In the genomic region with DNA sequence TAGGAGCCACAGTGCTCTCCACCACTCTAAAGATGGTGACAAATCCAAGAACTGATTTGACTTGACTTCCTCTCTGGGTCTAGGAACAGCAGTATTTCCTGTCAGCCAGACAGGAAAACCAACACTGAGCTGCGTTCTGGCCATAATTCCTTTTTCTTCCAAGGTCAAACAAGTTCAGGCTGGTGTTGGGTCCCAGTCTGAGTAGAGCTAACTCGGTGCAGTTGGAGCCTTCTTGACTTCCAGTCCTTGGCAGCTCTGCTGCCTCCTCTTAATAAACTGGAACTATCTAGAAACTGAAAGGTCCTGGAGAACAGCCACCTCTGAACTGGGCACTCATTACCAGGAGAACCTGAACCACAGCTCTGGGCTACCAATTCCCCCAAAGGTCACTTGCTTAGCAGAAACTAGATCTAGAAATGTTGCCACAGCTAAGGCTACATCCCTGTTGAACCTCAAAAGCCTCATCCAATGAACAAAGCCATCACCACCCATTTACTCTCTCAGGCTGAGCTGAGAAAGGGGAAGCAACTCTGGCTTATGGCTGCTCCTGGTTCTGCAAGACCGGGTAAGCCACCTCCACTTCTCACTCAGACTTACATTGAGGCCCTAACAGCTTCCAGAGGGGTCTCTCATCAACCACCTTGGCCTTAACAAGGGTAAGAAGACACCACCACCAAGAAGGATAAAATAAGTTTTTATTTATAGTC, we compare ENCODE assay signal across 11 cellular contexts. TPM values are rescaled to one million over a fixed set of nuclear protein-coding genes. Genes with fewer than 3 reads are reported as not detected.
DNase-seq lines count a peak whose midpoint lies in the region; ATAC-seq and TF ChIP-seq lines count a peak whose summit lies in the region.
"Had no signal": no experiment of that assay in that cellular context is flagged by ENCODE, and none has a peak within 500 bp of the region (broad histone marks: within the 10 kb centered on the region; RNA-seq: fewer than 3 reads in every experiment).

No MANE protein-coding gene starts in this region.

- DNase-seq in stimulated activated naive CD8-positive, alpha-beta T cell treated with anti-CD3 and anti-CD28 coated beads, Interleukin-15, Interleukin-2, amounts not matched to agents 100 U/mL and 50 U/mL, for 24 hours: no peak
- DNase-seq in caudate nucleus (lab: John Stamatoyannopoulos, UW) (no peak), lower lobe of right lung (no peak), vagina (ENCODE audit: extremely low spot score in 2 of 2) (no peak), NCI-H146 treated with DMSO at 0.1 percent for 48 hours (lab: John Stamatoyannopoulos, UW; ENCODE audit: unreplicated experiment) (no peak), erythroblast (lab: John Stamatoyannopoulos, UW) (no peak)
- DNase-seq in stimulated activated naive CD4-positive, alpha-beta T cell (lab: John Stamatoyannopoulos, UW): no peak
- DNase-seq: NCI-H69; stimulated activated CD4-positive, alpha-beta T cell treated with anti-CD3 and anti-CD28 coated beads, Interleukin-12 subunit alpha, Interleukin-12 subunit beta, amount 100 ng/mL, for 4 hours had no signal

- ATAC-seq in stimulated activated naive CD8-positive, alpha-beta T cell treated with anti-CD3 and anti-CD28 coated beads, Interleukin-15, Interleukin-2, amounts not matched to agents 100 U/mL and 50 U/mL, for 24 hours: no peak
- ATAC-seq in lower lobe of right lung: peak in 1 of 2 donors; percentile 23

- H3K27ac ChIP-seq in caudate nucleus (ENCODE audit: low read depth, low read length) (peak overlapping the region; percentile 24), lower lobe of right lung (peak overlapping the region; percentile 16), vagina (peak overlapping the region; percentile 24)

- H3K36me3 ChIP-seq in lower lobe of right lung (peaks cover 69% of the 10 kb centered on the region), vagina (peaks cover 0 to 44% of the 10 kb centered on the region in 2 donors)

- no peaks in the 10 kb centered on the region for H3K9me3 Mint-ChIP-seq in stimulated activated naive CD8-positive, alpha-beta T cell treated with anti-CD3 and anti-CD28 coated beads, Interleukin-15, Interleukin-2, amounts not matched to agents 100 ng/mL and 50 ng/mL, for 24 hours
- H3K9me3 Mint-ChIP-seq: T-helper 2 cell treated with Interferon-gamma antibody and Interleukin-4, amounts not matched to agents 5 μg/mL and 100 μg/mL, for 36 hours had no signal

- intact Hi-C loops in lower lobe of right lung (cut with DNase I): no loop called here
- intact Hi-C loops in vagina (cut with DNase I): no loop called here

- H3K27me3 Mint-ChIP-seq in stimulated activated naive CD8-positive, alpha-beta T cell treated with anti-CD3 and anti-CD28 coated beads, Interleukin-15, Interleukin-2, amounts not matched to agents 100 ng/mL and 50 ng/mL, for 24 hours: no peaks in the 10 kb centered on the region

- H3K4me1 Mint-ChIP-seq in stimulated activated naive CD8-positive, alpha-beta T cell treated with anti-CD3 and anti-CD28 coated beads, Interleukin-15, Interleukin-2, amounts not matched to agents 100 ng/mL and 50 ng/mL, for 24 hours (ENCODE audit: low read depth): peaks cover 21% of the 10 kb centered on the region

- no peaks in the 10 kb centered on the region for H3K27me3 ChIP-seq in lower lobe of right lung (ENCODE audit: low read depth)
- H3K27me3 ChIP-seq in vagina: no peaks in the 10 kb centered on the region

- H3K36me3 Mint-ChIP-seq in stimulated activated naive CD8-positive, alpha-beta T cell treated with anti-CD3 and anti-CD28 coated beads, Interleukin-15, Interleukin-2, amounts not matched to agents 100 ng/mL and 50 ng/mL, for 24 hours (ENCODE audit: low read depth): peaks cover 46% of the 10 kb centered on the region

- TF ChIP-seq CTCF in lower lobe of right lung (IDR thresholded peaks at IDR 0.05) (no peak), vagina (IDR thresholded peaks at IDR 0.05) (no peak)

- no peak overlapping the region for H3K4me3 ChIP-seq in lower lobe of right lung
- no peak overlapping the region for H3K4me3 ChIP-seq in vagina

- peak overlapping the region; percentile 71 for H3K27ac Mint-ChIP-seq in stimulated activated naive CD8-positive, alpha-beta T cell treated with anti-CD3 and anti-CD28 coated beads, Interleukin-15, Interleukin-2, amounts not matched to agents 100 ng/mL and 50 ng/mL, for 24 hours

- H3K9me3 ChIP-seq in lower lobe of right lung (no peaks in the 10 kb centered on the region), vagina (no peaks in the 10 kb centered on the region)

- TF ChIP-seq POLR2A in vagina (IDR thresholded peaks at IDR 0.05) (no peak), erythroblast (IDR thresholded peaks at IDR 0.05; ENCODE audit: low read length) (no peak)

- H3K4me3 Mint-ChIP-seq in stimulated activated naive CD8-positive, alpha-beta T cell treated with anti-CD3 and anti-CD28 coated beads, Interleukin-15, Interleukin-2, amounts not matched to agents 100 ng/mL and 50 ng/mL, for 24 hours: no peak overlapping the region
- H3K4me3 Mint-ChIP-seq: T-helper 2 cell treated with Interferon-gamma antibody and Interleukin-4, amounts not matched to agents 5 μg/mL and 100 μg/mL, for 36 hours had no signal

- H3K4me1 ChIP-seq in lower lobe of right lung (peaks cover 48% of the 10 kb centered on the region), vagina (peaks cover 79% of the 10 kb centered on the region)

RNA-seq across cellular contexts. Expression of a gene that starts 27.7 kb away (rescaled TPM):
- total RNA-seq in lower lobe of right lung: 105 TPM
- total RNA-seq in vagina: 71.7 TPM
